ENCODE assay signal across 15 cellular contexts in genomic region chr10:102770108-102770482, GRCh38. TPM values are rescaled to one million over a fixed set of nuclear protein-coding genes. Genes with fewer than 3 reads are reported as not detected.
DNase-seq lines count a peak whose midpoint lies in the region; ATAC-seq and TF ChIP-seq lines count a peak whose summit lies in the region.
"Had no signal": no experiment of that assay in that cellular context is flagged by ENCODE, and none has a peak within 500 bp of the region (broad histone marks: within the 10 kb centered on the region; RNA-seq: fewer than 3 reads in every experiment).

No MANE protein-coding gene starts in this region.

- H3K4me1 Mint-ChIP-seq in activated naive CD8-positive, alpha-beta T cell (ENCODE audit: low read depth): peaks cover 60% of the 10 kb centered on the region
- H3K4me1 Mint-ChIP-seq in activated naive CD8-positive, alpha-beta T cell treated with anti-CD3 and anti-CD28 coated beads for 36 hours: peaks cover 61% of the 10 kb centered on the region
- peaks cover 59% of the 10 kb centered on the region for H3K4me1 Mint-ChIP-seq in activated T-helper 1 cell treated with anti-CD3 and anti-CD28 coated beads, Interleukin-12 subunit alpha, Interleukin-12 subunit beta, Interleukin-2, Interleukin-4 antibody, amounts not matched to agents 30 ng/mL and 10 ng/mL and 1 ng/mL, durations not matched to agents 14 hours and 24 hours and 36 hours (ENCODE audit: low read depth)

- peak overlapping the region; percentile 64 to 83 for H3K27ac ChIP-seq in liver (ENCODE audit: low read depth in 1 of 2, low read length in 2 of 2)
- peak overlapping the region; percentile 84 for H3K27ac ChIP-seq in suprapubic skin
- no peak overlapping the region for H3K27ac ChIP-seq in A673 (ENCODE audit: low read depth, low read length, poor library complexity, severe bottlenecking)
- H3K27ac ChIP-seq: SJCRH30 had no signal

- H3K4me3 ChIP-seq in liver (ENCODE audit: low read depth in 1 of 3, low read length in 3 of 3) (no peak overlapping the region), suprapubic skin (no peak overlapping the region), A673 (ENCODE audit: low read depth, low read length, poor library complexity, severe bottlenecking) (no peak overlapping the region)
- H3K4me3 ChIP-seq: SJCRH30, uterus had no signal

- H3K9me3 ChIP-seq in liver (ENCODE audit: control insufficient read depth in 4 of 4, low read length in 3 of 4): no peaks in the 10 kb centered on the region
- H3K9me3 ChIP-seq in suprapubic skin: no peaks in the 10 kb centered on the region
- no peaks in the 10 kb centered on the region for H3K9me3 ChIP-seq in A673 (ENCODE audit: low read depth, low read length, poor library complexity, severe bottlenecking)
- H3K9me3 ChIP-seq: SJCRH30, uterus had no signal

- H3K4me1 ChIP-seq in liver (ENCODE audit: control insufficient read depth in 4 of 4, insufficient read depth in 4 of 4, low read length in 3 of 4) (peaks cover 13 to 33% (median 23%) of the 10 kb centered on the region in 4 donors), suprapubic skin (peaks cover 88% of the 10 kb centered on the region), A673 (ENCODE audit: insufficient read depth, low read length, poor library complexity, severe bottlenecking) (peaks cover 32% of the 10 kb centered on the region)

- TF ChIP-seq POLR2A in suprapubic skin (IDR thresholded peaks at IDR 0.05): no peak

- no peaks in the 10 kb centered on the region for H3K27me3 ChIP-seq in liver (ENCODE audit: control insufficient read depth in 4 of 4, insufficient read depth in 4 of 4, low read length in 3 of 4)
- no peaks in the 10 kb centered on the region for H3K27me3 ChIP-seq in suprapubic skin
- no peaks in the 10 kb centered on the region for H3K27me3 ChIP-seq in A673 (replicated peaks; ENCODE audit: insufficient read depth, low read depth, low read length, poor library complexity)
- H3K27me3 ChIP-seq: SJCRH30, uterus had no signal

- H3K36me3 ChIP-seq in liver (ENCODE audit: control insufficient read depth in 4 of 4, insufficient read depth in 3 of 4, low read depth in 1 of 4, low read length in 3 of 4) (peaks cover 0 to 2% (median 0%) of the 10 kb centered on the region in 4 donors), suprapubic skin (no peaks in the 10 kb centered on the region), A673 (ENCODE audit: insufficient read depth, low read length, poor library complexity, severe bottlenecking) (no peaks in the 10 kb centered on the region)
- H3K36me3 ChIP-seq: SJCRH30, uterus had no signal

- no peak for DNase-seq in activated naive CD8-positive, alpha-beta T cell treated with anti-CD3 and anti-CD28 coated beads for 36 hours
- DNase-seq in activated T-helper 1 cell treated with anti-CD3 and anti-CD28 coated beads, Interleukin-12 subunit alpha, Interleukin-12 subunit beta, Interleukin-2, Interleukin-4 antibody, amounts not matched to agents 30 ng/mL and 10 ng/mL and 1 ng/mL, durations not matched to agents 14 hours and 24 hours and 36 hours (ENCODE audit: low spot score): no peak
- no peak for DNase-seq in suprapubic skin (ENCODE audit: low spot score in 2 of 2)
- no peak for DNase-seq in A673 (ENCODE audit: low spot score)
- DNase-seq in occipital lobe (lab: John Stamatoyannopoulos, UW): no peak
- DNase-seq: activated CD8-positive, alpha-beta memory T cell treated with anti-CD3 and anti-CD28 coated beads, Interleukin-2, amount 50 U/mL, for 48 hours; anterior cingulate cortex; DMS 273 treated with DMSO at 0.1 percent for 48 hours; effector CD4-positive, alpha-beta T cell; left cardiac atrium; SJCRH30; uterus had no signal

- no peak for ATAC-seq in HG03378 (IDR thresholded peaks at IDR 0.05; ENCODE audit: unreplicated experiment)
- ATAC-seq: left cardiac atrium had no signal

- H3K9me3 Mint-ChIP-seq in activated naive CD8-positive, alpha-beta T cell (ENCODE audit: low read depth): no peaks in the 10 kb centered on the region
- H3K9me3 Mint-ChIP-seq in activated naive CD8-positive, alpha-beta T cell treated with anti-CD3 and anti-CD28 coated beads for 36 hours: no peaks in the 10 kb centered on the region
- no peaks in the 10 kb centered on the region for H3K9me3 Mint-ChIP-seq in activated T-helper 1 cell treated with anti-CD3 and anti-CD28 coated beads, Interleukin-12 subunit alpha, Interleukin-12 subunit beta, Interleukin-2, Interleukin-4 antibody, amounts not matched to agents 30 ng/mL and 10 ng/mL and 1 ng/mL, durations not matched to agents 14 hours and 24 hours and 36 hours

- TF ChIP-seq CTCF in liver (IDR thresholded peaks at IDR 0.05; ENCODE audit: low read depth, low read length, missing input control) (no peak), suprapubic skin (IDR thresholded peaks at IDR 0.05) (no peak), A673 (conservative IDR thresholded peaks at IDR 0.05; ENCODE audit: low read depth, low read length) (no peak)

- no peaks in the 10 kb centered on the region for H3K27me3 Mint-ChIP-seq in activated naive CD8-positive, alpha-beta T cell
- no peaks in the 10 kb centered on the region for H3K27me3 Mint-ChIP-seq in activated naive CD8-positive, alpha-beta T cell treated with anti-CD3 and anti-CD28 coated beads for 36 hours
- no peaks in the 10 kb centered on the region for H3K27me3 Mint-ChIP-seq in activated T-helper 1 cell treated with anti-CD3 and anti-CD28 coated beads, Interleukin-12 subunit alpha, Interleukin-12 subunit beta, Interleukin-2, Interleukin-4 antibody, amounts not matched to agents 30 ng/mL and 10 ng/mL and 1 ng/mL, durations not matched to agents 14 hours and 24 hours and 36 hours (ENCODE audit: insufficient read depth)

- BruUV-seq in A673 (replicated peaks; lab: Mats Ljungman, UMichigan): no TSS peak

- no peak for TF ChIP-seq RAD21 in liver (IDR thresholded peaks at IDR 0.05)

- H3K27ac Mint-ChIP-seq in activated naive CD8-positive, alpha-beta T cell: peak overlapping the region; percentile 46
- H3K27ac Mint-ChIP-seq in activated naive CD8-positive, alpha-beta T cell treated with anti-CD3 and anti-CD28 coated beads for 36 hours: no peak overlapping the region
- peak overlapping the region; percentile 45 for H3K27ac Mint-ChIP-seq in activated T-helper 1 cell treated with anti-CD3 and anti-CD28 coated beads, Interleukin-12 subunit alpha, Interleukin-12 subunit beta, Interleukin-2, Interleukin-4 antibody, amounts not matched to agents 30 ng/mL and 10 ng/mL and 1 ng/mL, durations not matched to agents 14 hours and 24 hours and 36 hours

- CTCF ChIA-PET in A673 (lab: Charles Lee): no interaction called here

- 84% methylated on average over 3 of the region's 3 CpGs for WGBS in liver
- 45% methylated on average over 3 of the region's 3 CpGs for WGBS in suprapubic skin

- H3K36me3 Mint-ChIP-seq in activated naive CD8-positive, alpha-beta T cell: peaks cover 7% of the 10 kb centered on the region
- peaks cover 5% of the 10 kb centered on the region for H3K36me3 Mint-ChIP-seq in activated naive CD8-positive, alpha-beta T cell treated with anti-CD3 and anti-CD28 coated beads for 36 hours
- H3K36me3 Mint-ChIP-seq in activated T-helper 1 cell treated with anti-CD3 and anti-CD28 coated beads, Interleukin-12 subunit alpha, Interleukin-12 subunit beta, Interleukin-2, Interleukin-4 antibody, amounts not matched to agents 30 ng/mL and 10 ng/mL and 1 ng/mL, durations not matched to agents 14 hours and 24 hours and 36 hours (ENCODE audit: low read depth): peaks cover 10% of the 10 kb centered on the region

- intact Hi-C loops in activated T-helper 1 cell treated with anti-CD3 and anti-CD28 coated beads, Interleukin-12 subunit alpha, Interleukin-12 subunit beta, Interleukin-2, Interleukin-4 antibody, amounts not matched to agents 30 ng/mL and 10 ng/mL and 1 ng/mL, durations not matched to agents 14 hours and 24 hours and 36 hours (cut with micrococcal nuclease): no loop called here
- intact Hi-C loops in A673 (cut with micrococcal nuclease; ENCODE audit: unreplicated experiment): no loop called here

- no peak for TF ChIP-seq EP300 in suprapubic skin (IDR thresholded peaks at IDR 0.05)

- no peak overlapping the region for H3K9ac ChIP-seq in liver (ENCODE audit: low read depth in 1 of 2, low read length in 2 of 2)

- no peak overlapping the region for H3K4me3 Mint-ChIP-seq in activated naive CD8-positive, alpha-beta T cell
- no peak overlapping the region for H3K4me3 Mint-ChIP-seq in activated naive CD8-positive, alpha-beta T cell treated with anti-CD3 and anti-CD28 coated beads for 36 hours
- H3K4me3 Mint-ChIP-seq in activated T-helper 1 cell treated with anti-CD3 and anti-CD28 coated beads, Interleukin-12 subunit alpha, Interleukin-12 subunit beta, Interleukin-2, Interleukin-4 antibody, amounts not matched to agents 30 ng/mL and 10 ng/mL and 1 ng/mL, durations not matched to agents 14 hours and 24 hours and 36 hours: no peak overlapping the region

- POLR2A ChIA-PET in A673 (lab: Charles Lee; ENCODE audit: low non-redundant PET): no interaction called here

RNA-seq across cellular contexts. Expression of gene WBP1L, which starts 26.3 kb away (rescaled TPM):
- 10 to 100 TPM; 11.8 to 12.0 TPM for total RNA-seq in activated naive CD8-positive, alpha-beta T cell treated with anti-CD3 and anti-CD28 coated beads for 36 hours
- total RNA-seq in activated T-helper 1 cell treated with anti-CD3 and anti-CD28 coated beads, Interleukin-12 subunit alpha, Interleukin-12 subunit beta, Interleukin-2, Interleukin-4 antibody, amounts not matched to agents 30 ng/mL and 10 ng/mL and 1 ng/mL, durations not matched to agents 14 hours and 24 hours and 36 hours: 19.4 and 20.0 TPM in 2 replicates
- total RNA-seq in liver (10 to 100 TPM; 25.3 to 43.6 TPM), suprapubic skin (100 to 1,000 TPM; 103 to 166 (median 125) TPM), A673 (2021) (20.0 and 20.3 TPM in 2 replicates), occipital lobe (31.5 TPM)
- 10 to 100 TPM; 12.3 to 29.9 TPM for polyA plus RNA-seq in liver

RNA-seq across cellular contexts. Expression of gene SFXN2, which starts 55.7 kb away (rescaled TPM):
- total RNA-seq in activated naive CD8-positive, alpha-beta T cell treated with anti-CD3 and anti-CD28 coated beads for 36 hours: 10 to 100 TPM; 23.6 to 28.0 TPM
- 39.5 and 44.0 TPM in 2 replicates for total RNA-seq in activated T-helper 1 cell treated with anti-CD3 and anti-CD28 coated beads, Interleukin-12 subunit alpha, Interleukin-12 subunit beta, Interleukin-2, Interleukin-4 antibody, amounts not matched to agents 30 ng/mL and 10 ng/mL and 1 ng/mL, durations not matched to agents 14 hours and 24 hours and 36 hours
- 10 to 100 TPM; 18.1 to 22.6 TPM for total RNA-seq in liver
- 10 to 100 TPM in 1 of 2 donors, 1 to 10 TPM in 1; 6.0 to 17.4 TPM for polyA plus RNA-seq in liver
- 1 to 10 TPM; 1.9 to 5.6 (median 3.1) TPM for total RNA-seq in suprapubic skin
- total RNA-seq in A673 (2021): 19.5 and 24.6 TPM in 2 replicates
- total RNA-seq in occipital lobe: 4.8 TPM

RNA-seq across cellular contexts. Expression of gene ARL3, which starts 55.9 kb away (rescaled TPM):
- total RNA-seq in activated naive CD8-positive, alpha-beta T cell treated with anti-CD3 and anti-CD28 coated beads for 36 hours: 1 to 10 TPM; 5.7 to 6.2 TPM
- total RNA-seq in activated T-helper 1 cell treated with anti-CD3 and anti-CD28 coated beads, Interleukin-12 subunit alpha, Interleukin-12 subunit beta, Interleukin-2, Interleukin-4 antibody, amounts not matched to agents 30 ng/mL and 10 ng/mL and 1 ng/mL, durations not matched to agents 14 hours and 24 hours and 36 hours: 6.6 and 6.8 TPM in 2 replicates
- total RNA-seq in liver (1 to 10 TPM; 1.0 to 2.2 TPM), suprapubic skin (1 to 10 TPM; 3.4 to 6.0 (median 3.8) TPM), A673 (2021) (14.9 and 17.2 TPM in 2 replicates), occipital lobe (31.2 TPM)
- polyA plus RNA-seq in liver: 1 to 10 TPM; 2.4 to 2.5 TPM
